Comparison of ENCODE assay signal across 9 cellular contexts in genomic region chrX:130173190-130173895, GRCh38. TPM values are rescaled to one million over a fixed set of nuclear protein-coding genes. Genes with fewer than 3 reads are reported as not detected.
DNase-seq lines count a peak whose midpoint lies in the region; ATAC-seq and TF ChIP-seq lines count a peak whose summit lies in the region.
"Had no signal": no experiment of that assay in that cellular context is flagged by ENCODE, and none has a peak within 500 bp of the region (broad histone marks: within the 10 kb centered on the region; RNA-seq: fewer than 3 reads in every experiment).

No MANE protein-coding gene starts in this region.

- H3K27ac ChIP-seq in CD8-positive, alpha-beta T cell (ENCODE audit: low read depth, low read length) = peak overlapping the region; percentile 28
- H3K27ac ChIP-seq: SJCRH30 had no signal

- CTCF ChIA-PET in CD8-positive, alpha-beta T cell (lab: Charles Lee) = interaction anchor here (1.0 to 1.5 kb wide), 5 partner anchors 17 to 94 kb away, joined by 3 to 4 read pairs (median 3); no protein-coding TSS in a partner anchor
- CTCF ChIA-PET in activated naive CD4-positive, alpha-beta T cell treated with anti-CD3 and anti-CD28 coated beads for 36 hours (lab: Charles Lee) = interaction anchor here (1.3 to 1.4 kb wide), 2 partner anchors 13 to 18 kb away, joined by 3 to 6 read pairs; no protein-coding TSS in a partner anchor

- no peaks in the 10 kb centered on the region for H3K9me3 ChIP-seq in CD8-positive, alpha-beta T cell (ENCODE audit: low read length)
- no peaks in the 10 kb centered on the region for H3K9me3 ChIP-seq in Loucy (ENCODE audit: insufficient read depth, low read depth, low read length)
- H3K9me3 ChIP-seq: SJCRH30 had no signal

- no peaks in the 10 kb centered on the region for H3F3A ChIP-seq in Loucy (ENCODE audit: low read depth)

- H3K4me3 ChIP-seq in CD8-positive, alpha-beta T cell (ENCODE audit: low read depth, low read length) = peak overlapping the region; percentile 74
- peak overlapping the region; percentile 99 for H3K4me3 ChIP-seq in Loucy (ENCODE audit: low read length, poor library complexity, severe bottlenecking)
- H3K4me3 ChIP-seq: SJCRH30 had no signal

- H2AFZ ChIP-seq in Loucy (ENCODE audit: low read length) = no peak overlapping the region

- peak overlapping the region; percentile 98 for H3K4me2 ChIP-seq in Loucy (ENCODE audit: low read depth, low read length, poor library complexity, severe bottlenecking)

- peak overlapping the region; percentile 89 for H3K4me3 Mint-ChIP-seq in CD8-positive, alpha-beta T cell
- peak overlapping the region; percentile 87 for H3K4me3 Mint-ChIP-seq in activated naive CD4-positive, alpha-beta T cell treated with anti-CD3 and anti-CD28 coated beads for 36 hours

- H3K4me1 ChIP-seq in CD8-positive, alpha-beta T cell (ENCODE audit: insufficient read depth, low read length) = peaks cover 24% of the 10 kb centered on the region
- peaks cover 47% of the 10 kb centered on the region for H3K4me1 ChIP-seq in Loucy (ENCODE audit: insufficient read depth, low read length, poor library complexity, severe bottlenecking)
- H3K4me1 ChIP-seq: SJCRH30 had no signal

- H3K9me2 ChIP-seq in Loucy (replicated peaks; ENCODE audit: low read depth, low read length) = no peaks in the 10 kb centered on the region

- peaks cover 78% of the 10 kb centered on the region for H3K79me2 ChIP-seq in Loucy (ENCODE audit: insufficient read depth, low read length)

- H3K36me3 Mint-ChIP-seq in CD8-positive, alpha-beta T cell = peaks cover 15% of the 10 kb centered on the region
- peaks cover 9% of the 10 kb centered on the region for H3K36me3 Mint-ChIP-seq in activated naive CD4-positive, alpha-beta T cell treated with anti-CD3 and anti-CD28 coated beads for 36 hours (ENCODE audit: low read depth)

- POLR2A ChIA-PET in CD8-positive, alpha-beta T cell (lab: Charles Lee) = no interaction called here

- intact Hi-C loops in CD8-positive, alpha-beta T cell (cut with DNase I, micrococcal nuclease) = loop anchor here (5.0 to 10.0 kb wide), 4 partner anchors 91 to 409 kb away; partner anchors contain the start of gene BCORL1 (in 1 of the 2)
- intact Hi-C loops in activated naive CD4-positive, alpha-beta T cell treated with anti-CD3 and anti-CD28 coated beads for 36 hours (cut with micrococcal nuclease) = loop anchor here (1.0 to 10.0 kb wide), 8 partner anchors 10 to 729 kb away; partner anchors contain the start of genes ENOX2 and ZDHHC9
- intact Hi-C loops in left cardiac atrium (cut with DNase I) = no loop called here

- peaks cover 35% of the 10 kb centered on the region for H4K20me1 ChIP-seq in Loucy (ENCODE audit: insufficient read depth, low read length, poor library complexity, severe bottlenecking)

- H3K27ac Mint-ChIP-seq in CD8-positive, alpha-beta T cell = peak overlapping the region; percentile 95
- H3K27ac Mint-ChIP-seq in activated naive CD4-positive, alpha-beta T cell treated with anti-CD3 and anti-CD28 coated beads for 36 hours = peak overlapping the region; percentile 94

- no peaks in the 10 kb centered on the region for H3K36me3 ChIP-seq in CD8-positive, alpha-beta T cell (ENCODE audit: insufficient read depth, low read length)
- H3K36me3 ChIP-seq in Loucy (ENCODE audit: insufficient read depth, low read length) = no peaks in the 10 kb centered on the region
- H3K36me3 ChIP-seq: SJCRH30 had no signal

- no peak for ATAC-seq in CD8-positive, alpha-beta T cell
- ATAC-seq in GM21367 (IDR thresholded peaks at IDR 0.05; ENCODE audit: unreplicated experiment) = peak; percentile 42
- peak; percentile 48 to 78 for ATAC-seq in left cardiac atrium

- peaks cover 56% of the 10 kb centered on the region for H3K4me1 Mint-ChIP-seq in CD8-positive, alpha-beta T cell (ENCODE audit: low read depth)
- H3K4me1 Mint-ChIP-seq in activated naive CD4-positive, alpha-beta T cell treated with anti-CD3 and anti-CD28 coated beads for 36 hours (ENCODE audit: low read depth) = peaks cover 45% of the 10 kb centered on the region

- no peaks in the 10 kb centered on the region for H3K9me3 Mint-ChIP-seq in CD8-positive, alpha-beta T cell
- no peaks in the 10 kb centered on the region for H3K9me3 Mint-ChIP-seq in activated naive CD4-positive, alpha-beta T cell treated with anti-CD3 and anti-CD28 coated beads for 36 hours

- H3K27me3 ChIP-seq in CD8-positive, alpha-beta T cell (ENCODE audit: insufficient read depth, low read length) = no peaks in the 10 kb centered on the region
- H3K27me3 ChIP-seq in Loucy (ENCODE audit: insufficient read depth, low read length, poor library complexity, severe bottlenecking) = no peaks in the 10 kb centered on the region
- H3K27me3 ChIP-seq: SJCRH30 had no signal

- H3K27me3 Mint-ChIP-seq in CD8-positive, alpha-beta T cell (ENCODE audit: low read depth) = no peaks in the 10 kb centered on the region
- H3K27me3 Mint-ChIP-seq in activated naive CD4-positive, alpha-beta T cell treated with anti-CD3 and anti-CD28 coated beads for 36 hours (ENCODE audit: low read depth) = no peaks in the 10 kb centered on the region

- H3K9ac ChIP-seq in Loucy (ENCODE audit: low read depth, low read length, poor library complexity, severe bottlenecking) = peak overlapping the region; percentile 98

- TF ChIP-seq CTCF in CD8-positive, alpha-beta T cell (IDR thresholded peaks at IDR 0.05) = no peak
- no peak for TF ChIP-seq CTCF in Loucy (conservative IDR thresholded peaks at IDR 0.05; ENCODE audit: low read length)

- DNase-seq in CD8-positive, alpha-beta T cell = peak in 2 of 7 experiments; percentile 8 to 21
- DNase-seq in activated naive CD4-positive, alpha-beta T cell treated with anti-CD3 and anti-CD28 coated beads for 36 hours = peak; percentile 68
- peak; percentile 56 for DNase-seq in left cardiac atrium
- DNase-seq in stimulated activated CD4-positive, alpha-beta T cell treated with anti-CD3 and anti-CD28 coated beads, Interleukin-1b, Interleukin-23, amount 100 ng/mL, for 48 hours = peak; percentile 54
- no peak for DNase-seq in DMS53 treated with DMSO at 0.1 percent for 48 hours (lab: John Stamatoyannopoulos, UW; ENCODE audit: unreplicated experiment)
- DNase-seq in NCI-H2107 treated with DMSO at 0.1 percent for 48 hours (lab: John Stamatoyannopoulos, UW; ENCODE audit: unreplicated experiment) = no peak

RNA-seq across cellular contexts. Expression of gene RAB33A, which starts 1.6 kb away (rescaled TPM):
- total RNA-seq in CD8-positive, alpha-beta T cell = 1 to 10 TPM; 9.2 to 9.7 TPM
- total RNA-seq in activated naive CD4-positive, alpha-beta T cell treated with anti-CD3 and anti-CD28 coated beads for 36 hours = 10 to 100 TPM; 11.3 to 15.1 TPM
- total RNA-seq in left cardiac atrium = 10 to 100 TPM in 1 of 2 donors, 1 to 10 TPM in 1; 3.8 to 19.2 TPM

RNA-seq across cellular contexts. Expression of gene AIFM1, which starts 7.7 kb away (rescaled TPM):
- 1 to 10 TPM; 4.4 to 4.9 TPM for total RNA-seq in CD8-positive, alpha-beta T cell
- total RNA-seq in activated naive CD4-positive, alpha-beta T cell treated with anti-CD3 and anti-CD28 coated beads for 36 hours = 10 to 100 TPM; 59.4 to 63.1 TPM
- total RNA-seq in left cardiac atrium = 10 to 100 TPM; 83.1 to 99.9 TPM

Comparison
In these comparisons a context has a peak if more than half of its experiments do, and no peak if none do; other contexts are left out.
1. DNase-seq: peak in activated naive CD4-positive, alpha-beta T cell treated with anti-CD3 and anti-CD28 coated beads for 36 hours (single experiment), left cardiac atrium (single experiment) and stimulated activated CD4-positive, alpha-beta T cell treated with anti-CD3 and anti-CD28 coated beads, Interleukin-1b, Interleukin-23, amount 100 ng/mL, for 48 hours (single experiment); none in DMS53 treated with DMSO at 0.1 percent for 48 hours (single experiment) and NCI-H2107 treated with DMSO at 0.1 percent for 48 hours (single experiment).
2. RNA of gene AIFM1, which starts 7.7 kb away (total RNA-seq): 83.1 to 99.9 TPM in left cardiac atrium and 59.4 to 63.1 TPM in activated naive CD4-positive, alpha-beta T cell treated with anti-CD3 and anti-CD28 coated beads for 36 hours; 4.4 to 4.9 TPM in CD8-positive, alpha-beta T cell; every median in the first group is over 10 times any median in the second.
3. intact Hi-C loops: an anchor here in CD8-positive, alpha-beta T cell (5.0 to 10.0 kb wide) and activated naive CD4-positive, alpha-beta T cell treated with anti-CD3 and anti-CD28 coated beads for 36 hours (1.0 to 10.0 kb wide); none called in left cardiac atrium.